ENCODE assay signal across 19 cellular contexts in the genomic region with DNA sequence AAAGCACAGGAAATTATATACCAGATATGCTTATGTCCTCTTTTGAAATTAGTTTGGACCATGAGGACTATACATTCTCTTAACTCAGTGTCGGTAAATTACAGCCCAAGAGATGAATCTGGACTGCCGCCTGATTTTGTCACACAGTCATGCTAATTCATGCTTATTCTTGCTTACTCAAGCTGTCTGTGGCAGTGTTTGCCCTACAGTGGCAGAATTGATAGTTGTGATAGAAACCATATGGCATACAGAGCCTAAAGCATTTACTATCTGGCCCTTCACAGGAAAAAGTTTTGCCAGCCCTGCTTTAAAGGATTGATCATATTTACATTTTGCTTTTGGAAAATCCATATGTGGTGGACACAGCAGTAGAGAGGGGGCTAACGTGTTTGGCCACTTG.
DNase-seq lines count a peak whose midpoint lies in the region; ATAC-seq, FAIRE-seq and TF ChIP-seq lines count a peak whose summit lies in the region.
"Had no signal": no experiment of that assay in that cellular context is flagged by ENCODE, and none has a peak within 500 bp of the region (broad histone marks: within the 10 kb centered on the region; RNA-seq: fewer than 3 reads in every experiment).

No MANE protein-coding gene starts in this region.

- H3K36me3 ChIP-seq in SK-N-SH (replicated peaks in 1 of 2; ENCODE audit: control insufficient read depth in 1 of 2, insufficient read depth in 2 of 2, low read length in 1 of 2) = no peaks in the 10 kb centered on the region
- H3K36me3 ChIP-seq in effector memory CD4-positive, alpha-beta T cell (ENCODE audit: control insufficient read depth, insufficient read depth, low read length) = no peaks in the 10 kb centered on the region
- H3K36me3 ChIP-seq: HAP-1 had no signal

- TF ChIP-seq RAD21 in SK-N-SH (IDR thresholded peaks at IDR 0.05; ENCODE audit: low read length) = peak; percentile 20

- H3F3A ChIP-seq in SK-N-SH (replicated peaks; ENCODE audit: insufficient read depth) = no peaks in the 10 kb centered on the region

- DNase-seq in NCI-H345 (lab: John Stamatoyannopoulos, UW) = peak; percentile 13
- DNase-seq in NCI-H345 treated with DMSO at 0.1 percent for 48 hours (lab: John Stamatoyannopoulos, UW; ENCODE audit: unreplicated experiment) = no peak
- peak; percentile 49 for DNase-seq in SK-N-SH
- DNase-seq in NCI-H2196 (lab: John Stamatoyannopoulos, UW; ENCODE audit: unreplicated experiment) = no peak
- no peak for DNase-seq in NCI-H187 treated with DMSO at 0.1 percent for 48 hours (lab: John Stamatoyannopoulos, UW)
- no peak for DNase-seq in effector memory CD4-positive, alpha-beta T cell
- DNase-seq: 8988T; C1 segment of cervical spinal cord; DMS153; Karpas-422; MM.1S; NCI-H510A treated with DMSO at 0.1 percent for 48 hours; NK-92 treated with Interleukin-12 subunit alpha and Interleukin-12 subunit beta, amount 100 ng/mL, for 24 hours; OCI-M1 had no signal

- H3K9me2 ChIP-seq in SK-N-SH = no peaks in the 10 kb centered on the region

- H4K20me1 ChIP-seq in SK-N-SH (ENCODE audit: insufficient read depth) = no peaks in the 10 kb centered on the region

- peak overlapping the region in 1 of 2 experiments; percentile 86; a peak in 2 of 4 replicates for H3K27ac ChIP-seq in SK-N-SH (ENCODE audit: low read depth in 2 of 2, low read length in 1 of 2)
- H3K27ac ChIP-seq in effector memory CD4-positive, alpha-beta T cell (ENCODE audit: insufficient read depth, low read length, poor library complexity, severe bottlenecking) = no peak overlapping the region
- H3K27ac ChIP-seq: RWPE1 had no signal

- no peaks in the 10 kb centered on the region for H3K27me3 ChIP-seq in SK-N-SH (ENCODE audit: insufficient read depth)
- no peaks in the 10 kb centered on the region for H3K27me3 ChIP-seq in effector memory CD4-positive, alpha-beta T cell (replicated peaks; ENCODE audit: control insufficient read depth, insufficient read depth, low read length, poor library complexity, severe bottlenecking)

- POLR2A ChIA-PET in SK-N-SH (lab: Yijun Ruan, JAX) = interaction anchor here (1.2 kb wide), 1 partner anchor 9 kb away, joined by 4 read pairs; no protein-coding TSS in a partner anchor

- peak; percentile 91 for FAIRE-seq in islet of Langerhans (lab: Jason Lieb, UNC)
- FAIRE-seq: GM18507 had no signal

- no peak overlapping the region for H3K4me2 ChIP-seq in SK-N-SH

- CTCF ChIA-PET in SK-N-SH (lab: Yijun Ruan, JAX) = interaction anchor here (1.0 to 2.2 kb wide), 3 partner anchors 108 to 706 kb away, joined by 4 to 13 read pairs (median 10); no protein-coding TSS in a partner anchor

- no peaks in the 10 kb centered on the region for H3K9me3 ChIP-seq in SK-N-SH
- H3K9me3 ChIP-seq in effector memory CD4-positive, alpha-beta T cell (ENCODE audit: control insufficient read depth, low read length) = no peaks in the 10 kb centered on the region
- H3K9me3 ChIP-seq: HAP-1 had no signal

- TF ChIP-seq CTCF in SK-N-SH (IDR thresholded peaks at IDR 0.05) = no peak

- no peak for ATAC-seq in HG03196 (IDR thresholded peaks at IDR 0.05; ENCODE audit: unreplicated experiment)

- H3K79me2 ChIP-seq in SK-N-SH (ENCODE audit: insufficient read depth) = no peaks in the 10 kb centered on the region

- TF ChIP-seq EP300 in SK-N-SH (IDR thresholded peaks at IDR 0.05; ENCODE audit: borderline replicate concordance in 1 of 2, low read depth in 1 of 2, low read length in 1 of 2) = peak in 1 of 2 experiments; percentile 89; a peak in 2 of 4 replicates

- no peak overlapping the region for H3K4me3 ChIP-seq in SK-N-SH (ENCODE audit: low read depth in 2 of 2, low read length in 1 of 2)
- H3K4me3 ChIP-seq in effector memory CD4-positive, alpha-beta T cell (ENCODE audit: insufficient read depth, low read depth, low read length, poor library complexity, severe bottlenecking) = no peak overlapping the region
- H3K4me3 ChIP-seq: HAP-1 had no signal

- H2AFZ ChIP-seq in SK-N-SH (ENCODE audit: low read depth) = no peak overlapping the region

- peaks cover 0 to 15% of the 10 kb centered on the region in 2 experiments; a peak in 2 of 4 replicates for H3K4me1 ChIP-seq in SK-N-SH (ENCODE audit: control insufficient read depth in 1 of 2, insufficient read depth in 2 of 2, low read depth in 1 of 2, low read length in 1 of 2)
- no peaks in the 10 kb centered on the region for H3K4me1 ChIP-seq in effector memory CD4-positive, alpha-beta T cell (ENCODE audit: control insufficient read depth, insufficient read depth, low read length, poor library complexity, severe bottlenecking)
- H3K4me1 ChIP-seq: HAP-1 had no signal

- H3K9ac ChIP-seq in SK-N-SH = no peak overlapping the region

- WGBS in SK-N-SH (ENCODE audit: low lambda C conversion rate) = 6% methylated on average over 3 of the region's 3 CpGs

TF ChIP-seq in SK-N-SH, 30 proteins besides CTCF, POLR2A, EP300 and RAD21:
- TF ChIP-seq ELF1 (IDR thresholded peaks at IDR 0.05) (no peak), RFX5 (IDR thresholded peaks at IDR 0.05; ENCODE audit: low read length) (no peak), GATA2 (CRISPR knock-in tag; IDR thresholded peaks at IDR 0.05) (peak; percentile 80), RXRA (IDR thresholded peaks at IDR 0.05; ENCODE audit: borderline replicate concordance, low read depth) (no peak), CHD2 (IDR thresholded peaks at IDR 0.05; ENCODE audit: low read length, partially characterized antibody) (peak; percentile 44), FOXJ3 (CRISPR knock-in tag; IDR thresholded peaks at IDR 0.05) (peak; percentile 69; the same call in 1 of the 2 replicates), RCOR1 (IDR thresholded peaks at IDR 0.05; ENCODE audit: low read length) (peak; percentile 66), TCF12 (IDR thresholded peaks at IDR 0.05) (peak; percentile 75), SMC3 (IDR thresholded peaks at IDR 0.05; ENCODE audit: low read depth, low read length) (0 out of 2 replicates have a peak, but pooled peaks have one; percentile 6)
- TF ChIP-seq, protein P1, sequence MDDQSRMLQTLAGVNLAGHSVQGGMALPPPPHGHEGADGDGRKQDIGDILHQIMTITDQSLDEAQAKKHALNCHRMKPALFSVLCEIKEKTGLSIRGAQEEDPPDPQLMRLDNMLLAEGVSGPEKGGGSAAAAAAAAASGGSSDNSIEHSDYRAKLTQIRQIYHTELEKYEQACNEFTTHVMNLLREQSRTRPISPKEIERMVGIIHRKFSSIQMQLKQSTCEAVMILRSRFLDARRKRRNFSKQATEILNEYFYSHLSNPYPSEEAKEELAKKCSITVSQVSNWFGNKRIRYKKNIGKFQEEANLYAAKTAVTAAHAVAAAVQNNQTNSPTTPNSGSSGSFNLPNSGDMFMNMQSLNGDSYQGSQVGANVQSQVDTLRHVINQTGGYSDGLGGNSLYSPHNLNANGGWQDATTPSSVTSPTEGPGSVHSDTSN (IDR thresholded peaks at IDR 0.05) = peak; percentile 50

Comparison
In these comparisons a context has a peak if more than half of its experiments do, and no peak if none do; other contexts are left out.
1. DNase-seq: peak in NCI-H345 (single experiment) and SK-N-SH (single experiment); none in NCI-H345 treated with DMSO at 0.1 percent for 48 hours (single experiment), NCI-H2196 (single experiment), NCI-H187 treated with DMSO at 0.1 percent for 48 hours (single experiment) and effector memory CD4-positive, alpha-beta T cell (0 of 3).